1 cellular context compared by ENCODE assay signal in the genomic region with DNA sequence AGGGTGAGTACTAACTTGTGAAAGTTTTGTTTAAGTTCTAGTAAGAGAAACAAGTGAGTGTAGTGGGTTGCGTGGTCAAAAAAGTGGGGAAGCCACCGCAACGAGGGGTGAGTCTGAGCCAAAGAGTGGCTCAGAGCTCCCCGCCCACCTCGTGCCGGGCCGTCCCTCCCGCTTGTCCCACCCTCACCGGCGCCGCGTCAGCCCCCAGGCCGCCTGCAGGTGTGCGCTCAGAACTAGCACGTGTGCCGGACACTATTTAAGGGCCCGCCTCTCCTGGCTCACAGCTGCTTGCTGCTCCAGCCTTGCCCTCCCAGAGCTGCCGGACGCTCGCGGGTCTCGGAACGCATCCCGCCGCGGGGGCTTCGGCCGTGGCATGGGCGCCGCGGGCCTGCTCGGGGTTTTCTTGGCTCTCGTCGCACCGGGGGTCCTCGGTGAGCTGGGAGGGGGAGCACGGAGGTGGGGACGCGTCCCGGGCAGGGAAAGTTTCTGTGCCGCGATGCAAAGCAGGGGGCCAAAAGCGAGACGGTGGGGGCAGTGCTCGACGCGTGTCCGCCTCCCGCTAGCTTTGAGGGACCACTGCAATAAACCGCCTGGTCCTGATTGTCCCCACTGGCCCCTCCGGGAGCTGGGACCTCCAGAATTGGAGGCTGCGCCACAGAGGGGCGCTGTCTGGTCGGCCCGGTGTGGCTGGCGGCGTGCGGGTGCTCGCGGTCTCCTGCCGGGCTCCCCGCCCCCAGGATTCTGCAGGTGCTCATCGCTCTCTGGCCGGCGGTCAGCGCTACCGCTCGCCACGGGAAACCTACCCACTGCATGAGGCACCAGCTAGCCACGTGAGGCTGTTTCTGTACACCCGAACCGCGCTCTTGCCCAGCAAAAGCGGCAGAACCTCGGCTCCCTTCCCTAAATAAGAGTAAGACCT.
A peak's percentile ranks its signal among the peaks of the same experiment; 100 is the strongest.
TF ChIP-seq lines count a peak whose summit lies in the region.

Gene CR2, plus strand, starts transcription at position 283 of the 919 bp plus-strand sequence. Its CDS starts 91 bp downstream, at position 374.

TF ChIP-seq in K562, 482 proteins besides CTCF, POLR2A, EP300 and RAD21 (continued from another document and continues in another):
- peak; percentile 90 for TF ChIP-seq ZBTB33 (CRISPR knock-in tag; IDR thresholded peaks at IDR 0.05)
- TF ChIP-seq ZKSCAN1 (IDR thresholded peaks at IDR 0.05; ENCODE audit: low read depth, low read length) = no peak
- TF ChIP-seq CBFB (CRISPR knock-in tag; IDR thresholded peaks at IDR 0.05) = no peak
- TF ChIP-seq ZNF431 (CRISPR knock-in tag; IDR thresholded peaks at IDR 0.05) = peak; percentile 56; the same call in 1 of the 2 replicates
- no peak for TF ChIP-seq MCM7 (IDR thresholded peaks at IDR 0.05)
- peak; percentile 48; the same call in 1 of the 2 replicates for TF ChIP-seq CTBP1 (IDR thresholded peaks at IDR 0.05; ENCODE audit: borderline replicate concordance)
- TF ChIP-seq, protein P1, sequence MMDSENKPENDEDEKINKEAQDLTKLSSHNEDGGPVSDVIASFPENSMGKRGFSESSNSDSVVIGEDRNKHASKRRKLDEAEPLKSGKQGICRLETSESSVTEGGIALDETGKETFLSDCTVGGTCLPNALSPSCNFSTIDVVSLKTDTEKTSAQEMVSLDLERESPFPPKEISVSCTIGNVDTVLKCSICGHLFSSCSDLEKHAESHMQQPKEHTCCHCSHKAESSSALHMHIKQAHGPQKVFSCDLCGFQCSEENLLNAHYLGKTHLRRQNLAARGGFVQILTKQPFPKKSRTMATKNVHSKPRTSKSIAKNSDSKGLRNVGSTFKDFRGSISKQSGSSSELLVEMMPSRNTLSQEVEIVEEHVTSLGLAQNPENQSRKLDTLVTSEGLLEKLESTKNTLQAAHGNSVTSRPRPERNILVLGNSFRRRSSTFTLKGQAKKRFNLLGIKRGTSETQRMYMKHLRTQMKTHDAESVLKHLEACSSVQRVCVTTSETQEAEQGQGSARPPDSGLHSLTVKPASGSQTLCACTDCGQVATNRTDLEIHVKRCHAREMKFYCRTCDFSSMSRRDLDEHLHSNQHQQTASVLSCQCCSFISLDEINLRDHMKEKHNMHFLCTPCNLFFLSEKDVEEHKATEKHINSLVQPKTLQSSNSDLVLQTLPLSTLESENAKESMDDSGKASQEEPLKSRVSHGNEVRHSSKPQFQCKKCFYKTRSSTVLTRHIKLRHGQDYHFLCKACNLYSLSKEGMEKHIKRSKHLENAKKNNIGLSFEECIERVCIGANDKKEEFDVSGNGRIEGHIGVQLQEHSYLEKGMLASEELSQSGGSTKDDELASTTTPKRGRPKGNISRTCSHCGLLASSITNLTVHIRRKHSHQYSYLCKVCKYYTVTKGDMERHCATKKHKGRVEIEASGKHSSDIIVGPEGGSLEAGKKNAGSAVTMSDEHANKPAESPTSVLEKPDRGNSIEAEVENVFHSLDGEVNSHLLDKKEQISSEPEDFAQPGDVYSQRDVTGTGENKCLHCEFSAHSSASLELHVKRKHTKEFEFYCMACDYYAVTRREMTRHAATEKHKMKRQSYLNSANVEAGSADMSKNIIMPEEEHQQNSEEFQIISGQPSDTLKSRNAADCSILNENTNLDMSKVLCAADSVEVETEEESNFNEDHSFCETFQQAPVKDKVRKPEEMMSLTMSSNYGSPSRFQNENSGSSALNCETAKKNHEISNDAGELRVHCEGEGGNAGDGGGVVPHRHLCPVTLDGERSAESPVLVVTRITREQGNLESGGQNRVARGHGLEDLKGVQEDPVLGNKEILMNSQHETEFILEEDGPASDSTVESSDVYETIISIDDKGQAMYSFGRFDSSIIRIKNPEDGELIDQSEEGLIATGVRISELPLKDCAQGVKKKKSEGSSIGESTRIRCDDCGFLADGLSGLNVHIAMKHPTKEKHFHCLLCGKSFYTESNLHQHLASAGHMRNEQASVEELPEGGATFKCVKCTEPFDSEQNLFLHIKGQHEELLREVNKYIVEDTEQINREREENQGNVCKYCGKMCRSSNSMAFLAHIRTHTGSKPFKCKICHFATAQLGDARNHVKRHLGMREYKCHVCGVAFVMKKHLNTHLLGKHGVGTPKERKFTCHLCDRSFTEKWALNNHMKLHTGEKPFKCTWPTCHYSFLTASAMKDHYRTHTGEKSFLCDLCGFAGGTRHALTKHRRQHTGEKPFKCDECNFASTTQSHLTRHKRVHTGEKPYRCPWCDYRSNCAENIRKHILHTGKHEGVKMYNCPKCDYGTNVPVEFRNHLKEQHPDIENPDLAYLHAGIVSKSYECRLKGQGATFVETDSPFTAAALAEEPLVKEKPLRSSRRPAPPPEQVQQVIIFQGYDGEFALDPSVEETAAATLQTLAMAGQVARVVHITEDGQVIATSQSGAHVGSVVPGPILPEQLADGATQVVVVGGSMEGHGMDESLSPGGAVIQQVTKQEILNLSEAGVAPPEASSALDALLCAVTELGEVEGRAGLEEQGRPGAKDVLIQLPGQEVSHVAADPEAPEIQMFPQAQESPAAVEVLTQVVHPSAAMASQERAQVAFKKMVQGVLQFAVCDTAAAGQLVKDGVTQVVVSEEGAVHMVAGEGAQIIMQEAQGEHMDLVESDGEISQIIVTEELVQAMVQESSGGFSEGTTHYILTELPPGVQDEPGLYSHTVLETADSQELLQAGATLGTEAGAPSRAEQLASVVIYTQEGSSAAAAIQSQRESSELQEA (IDR thresholded peaks at IDR 0.05; ENCODE audit: low read depth) = no peak
- no peak for TF ChIP-seq DPF2 (IDR thresholded peaks at IDR 0.05)
- no peak for TF ChIP-seq PTRF (tag; IDR thresholded peaks at IDR 0.05)
- TF ChIP-seq ZBTB40 (IDR thresholded peaks at IDR 0.05) = no peak
- TF ChIP-seq ZBTB40 (CRISPR knock-in tag; IDR thresholded peaks at IDR 0.05) = no peak
- no peak for TF ChIP-seq ZNF764 (CRISPR knock-in tag; IDR thresholded peaks at IDR 0.05; ENCODE audit: low read depth)
- TF ChIP-seq SUPT5H (IDR thresholded peaks at IDR 0.05) = no peak
- TF ChIP-seq ADNP (tag; IDR thresholded peaks at IDR 0.05) = no peak
- no peak for TF ChIP-seq TAF9B (IDR thresholded peaks at IDR 0.05; ENCODE audit: partially characterized antibody)
- TF ChIP-seq ETV1 (tag; conservative IDR thresholded peaks at IDR 0.05; ENCODE audit: low read depth) = no peak
- no peak for TF ChIP-seq ZSCAN29 (IDR thresholded peaks at IDR 0.05)
- no peak for TF ChIP-seq CREB1 (IDR thresholded peaks at IDR 0.05)
- no peak for TF ChIP-seq CREB1 (CRISPR knock-in tag; IDR thresholded peaks at IDR 0.05)
- TF ChIP-seq MAFK (IDR thresholded peaks at IDR 0.05; ENCODE audit: low read length) = no peak
- no peak for TF ChIP-seq HNRNPL (IDR thresholded peaks at IDR 0.05; ENCODE audit: low read depth, low read length)
- no peak for TF ChIP-seq AFF1 (IDR thresholded peaks at IDR 0.05; ENCODE audit: low read depth in 1 of 2, partially characterized antibody in 2 of 2)
- TF ChIP-seq PYGO2 (tag; IDR thresholded peaks at IDR 0.05) = no peak
